ENCODE assay signal across 8 cellular contexts in the genomic region with DNA sequence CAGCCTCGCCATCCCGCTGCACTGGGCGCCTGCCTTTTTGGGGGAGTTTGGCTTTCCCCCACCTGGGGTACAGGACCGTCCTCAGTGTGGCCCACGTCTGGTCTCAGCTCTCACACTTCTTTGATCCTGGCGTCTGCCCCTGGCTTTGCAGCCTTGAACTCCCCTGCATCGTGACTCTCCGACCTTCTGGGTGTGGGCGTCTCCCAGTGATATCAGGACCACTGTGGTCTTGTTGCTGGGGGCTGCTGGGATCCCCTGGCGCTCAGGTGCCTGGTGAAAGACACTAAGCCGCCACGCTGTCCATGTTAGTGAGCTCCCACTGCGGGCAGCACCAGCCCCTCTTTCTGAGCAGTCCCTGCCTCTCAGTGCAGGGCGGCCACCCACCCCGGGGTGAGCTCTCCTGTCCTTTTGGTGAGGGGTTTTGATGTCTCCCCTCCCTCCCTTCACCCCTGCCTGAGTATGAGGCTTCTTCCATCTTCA. TPM values are rescaled to one million over a fixed set of nuclear protein-coding genes. Genes with fewer than 3 reads are reported as not detected.
A peak's percentile ranks its signal among the peaks of the same experiment; 100 is the strongest.
DNase-seq lines count a peak whose midpoint lies in the region; ATAC-seq and TF ChIP-seq lines count a peak whose summit lies in the region.

No MANE protein-coding gene starts in this region.

- H3K27ac ChIP-seq in ACC112 (ENCODE audit: low read depth, low read length): no peak overlapping the region

- no peaks in the 10 kb centered on the region for H3K9me3 Mint-ChIP-seq in central memory CD8-positive, alpha-beta T cell
- no peaks in the 10 kb centered on the region for H3K9me3 Mint-ChIP-seq in naive B cell

- peak overlapping the region; percentile 94 for H3K4me3 Mint-ChIP-seq in central memory CD8-positive, alpha-beta T cell
- peak overlapping the region; percentile 83 to 95 (median 89) for H3K4me3 Mint-ChIP-seq in naive B cell

- no peaks in the 10 kb centered on the region for H3F3A ChIP-seq in Loucy (ENCODE audit: low read depth)

- in situ Hi-C loops in KBM-7 (cut with MboI; ENCODE audit: low pct_unique_long_range_greater_than_20kb, low sequenced_read_pairs): no loop called here

- peak overlapping the region; percentile 97 for H3K27ac Mint-ChIP-seq in central memory CD8-positive, alpha-beta T cell (ENCODE audit: low read depth)
- peak overlapping the region; percentile 70 to 99 (median 94) for H3K27ac Mint-ChIP-seq in naive B cell

- ATAC-seq in central memory CD8-positive, alpha-beta T cell (replicated peaks; ENCODE audit: extremely low read depth, poor library complexity, severe bottlenecking): no peak
- ATAC-seq in naive B cell (ENCODE audit: low read depth in 2 of 2) (no peak), GM21447 (IDR thresholded peaks at IDR 0.05; ENCODE audit: unreplicated experiment) (no peak)

- H3K4me1 Mint-ChIP-seq in central memory CD8-positive, alpha-beta T cell: peaks cover 57% of the 10 kb centered on the region
- peaks cover 46 to 57% (median 51%) of the 10 kb centered on the region in 3 donors for H3K4me1 Mint-ChIP-seq in naive B cell

- H3K9me2 ChIP-seq in Loucy (replicated peaks; ENCODE audit: low read depth, low read length): no peaks in the 10 kb centered on the region

- no peak for DNase-seq in central memory CD8-positive, alpha-beta T cell (ENCODE audit: low spot score in 2 of 2)
- DNase-seq in naive B cell (no peak), 8988T (no peak), NCI-H345 (lab: John Stamatoyannopoulos, UW) (no peak), KBM-7 (no peak)

- H3K36me3 ChIP-seq in ACC112 (ENCODE audit: insufficient read depth, low read length): 0 out of 2 replicates have a peak, but pooled peaks cover 3% of the 10 kb centered on the region
- peaks cover 17% of the 10 kb centered on the region; the same call in 1 of the 2 replicates for H3K36me3 ChIP-seq in Loucy (ENCODE audit: insufficient read depth, low read length)

- H3K9me3 ChIP-seq in Loucy (ENCODE audit: insufficient read depth, low read depth, low read length): no peaks in the 10 kb centered on the region

- H3K27me3 Mint-ChIP-seq in central memory CD8-positive, alpha-beta T cell: no peaks in the 10 kb centered on the region
- H3K27me3 Mint-ChIP-seq in naive B cell: no peaks in the 10 kb centered on the region

- no peak for TF ChIP-seq CTCF in Loucy (conservative IDR thresholded peaks at IDR 0.05; ENCODE audit: low read length)

- H3K36me3 Mint-ChIP-seq in central memory CD8-positive, alpha-beta T cell (ENCODE audit: insufficient read depth): peaks cover 34% of the 10 kb centered on the region
- H3K36me3 Mint-ChIP-seq in naive B cell: peaks cover 0 to 17% of the 10 kb centered on the region in 2 donors

- H3K27me3 ChIP-seq in ACC112 (ENCODE audit: insufficient read depth, low read length): no peaks in the 10 kb centered on the region
- H3K27me3 ChIP-seq in Loucy (ENCODE audit: insufficient read depth, low read length, poor library complexity, severe bottlenecking): peaks cover 5% of the 10 kb centered on the region

- H3K79me2 ChIP-seq in ACC112 (ENCODE audit: control insufficient read depth, insufficient read depth, low read length, unreplicated experiment) (peaks cover 47% of the 10 kb centered on the region), Loucy (ENCODE audit: insufficient read depth, low read length) (peaks cover 53% of the 10 kb centered on the region)

- H2AFZ ChIP-seq in ACC112 (ENCODE audit: low read length, unreplicated experiment) (no peak overlapping the region), Loucy (ENCODE audit: low read length) (no peak overlapping the region)

- peaks cover 57% of the 10 kb centered on the region for H4K20me1 ChIP-seq in Loucy (ENCODE audit: insufficient read depth, low read length, poor library complexity, severe bottlenecking)

- H3K4me1 ChIP-seq in ACC112 (ENCODE audit: control insufficient read depth, insufficient read depth, low read length, unreplicated experiment): no peaks in the 10 kb centered on the region
- H3K4me1 ChIP-seq in Loucy (ENCODE audit: insufficient read depth, low read length, poor library complexity, severe bottlenecking): peaks cover 39% of the 10 kb centered on the region

- peak overlapping the region; percentile 82 for H3K4me2 ChIP-seq in Loucy (ENCODE audit: low read depth, low read length, poor library complexity, severe bottlenecking)

- peak overlapping the region; percentile 93 for H3K4me3 ChIP-seq in ACC112 (ENCODE audit: low read depth, low read length)
- H3K4me3 ChIP-seq in Loucy (ENCODE audit: low read length, poor library complexity, severe bottlenecking): peak overlapping the region; percentile 86

- H3K9ac ChIP-seq in Loucy (ENCODE audit: low read depth, low read length, poor library complexity, severe bottlenecking): peak overlapping the region; percentile 97

RNA-seq across cellular contexts. Expression of a gene that starts 1.3 kb away (rescaled TPM):
- 10 to 100 TPM in 1 of 6 donors, 1 to 10 TPM in 5; 2.7 to 12.9 (median 6.9) TPM for polyA plus RNA-seq in naive B cell (ENCODE audit: low read depth in 6 of 6)

RNA-seq across cellular contexts. Expression of a gene that starts 20.7 kb away (rescaled TPM):
- polyA plus RNA-seq in naive B cell (ENCODE audit: low read depth in 6 of 6): 10 to 100 TPM in 5 of 6 donors, 1 to 10 TPM in 1; 9.3 to 15.3 (median 12.0) TPM

RNA-seq across cellular contexts. Expression of a gene that starts 23.3 kb away (rescaled TPM):
- polyA plus RNA-seq in naive B cell (ENCODE audit: low read depth in 6 of 6): 10 to 100 TPM; 59.3 to 83.7 (median 62.6) TPM

RNA-seq across cellular contexts. Expression of a gene that starts 23.4 kb away (rescaled TPM):
- 10 to 100 TPM in 2 of 6 donors, 1 to 10 TPM in 4; 7.2 to 11.6 (median 9.2) TPM for polyA plus RNA-seq in naive B cell (ENCODE audit: low read depth in 6 of 6)

RNA-seq across cellular contexts. Expression of a gene that starts 34.1 kb away (rescaled TPM):
- polyA plus RNA-seq in naive B cell (ENCODE audit: low read depth in 6 of 6): not detected
